36 cellular contexts compared by ENCODE assay signal in genomic region chr10:44295619-44296222, GRCh38.
DNase-seq lines count a peak whose midpoint lies in the region; ATAC-seq, FAIRE-seq and TF ChIP-seq lines count a peak whose summit lies in the region.
"Had no signal": no experiment of that assay in that cellular context is flagged by ENCODE, and none has a peak within 500 bp of the region (broad histone marks: within the 10 kb centered on the region; RNA-seq: fewer than 3 reads in every experiment).

No MANE protein-coding gene starts in this region.

- H3K4me3 ChIP-seq in astrocyte of the spinal cord (ENCODE audit: low read depth, low read length) = no peak overlapping the region
- no peak overlapping the region for H3K4me3 ChIP-seq in WERI-Rb-1 (ENCODE audit: low read depth, low read length)
- H3K4me3 ChIP-seq: BLaER1 treated with 17β-estradiol and CSF1 and Interleukin-3, amounts not matched to agents 10 nM and 100 nM; colonic mucosa; gastroesophageal sphincter; Peyer's patch; smooth muscle cell; stomach; upper lobe of left lung had no signal

- H3K4me1 Mint-ChIP-seq in type B pancreatic cell (ENCODE audit: unreplicated experiment) = peaks cover 10% of the 10 kb centered on the region
- H3K4me1 Mint-ChIP-seq: activated naive CD8-positive, alpha-beta T cell treated with anti-CD3 and anti-CD28 coated beads, Interleukin-2, amount 50 U/mL, for 24 hours; immature natural killer cell had no signal

- no peaks in the 10 kb centered on the region for H3K36me3 Mint-ChIP-seq in type B pancreatic cell
- H3K36me3 Mint-ChIP-seq: immature natural killer cell; mesothelial cell of epicardium; naive thymus-derived CD4-positive, alpha-beta T cell had no signal

- peaks cover 19% of the 10 kb centered on the region for H3K27me3 Mint-ChIP-seq in type B pancreatic cell

- no peak for TF ChIP-seq POLR2A in GM12892 (IDR thresholded peaks at IDR 0.05; ENCODE audit: low read depth, low read length)

- H3K36me3 ChIP-seq in WERI-Rb-1 = no peaks in the 10 kb centered on the region
- H3K36me3 ChIP-seq: BLaER1 treated with 17β-estradiol and CSF1 and Interleukin-3, amounts not matched to agents 10 nM and 100 nM; colonic mucosa; gastroesophageal sphincter; Peyer's patch; stomach; upper lobe of left lung had no signal

- DNase-seq in GM12892 (ENCODE audit: insufficient read length) = no peak
- peak; percentile 38 for DNase-seq in astrocyte of the spinal cord (ENCODE audit: low read depth, low spot score)
- peak; percentile 42 for DNase-seq in foreskin melanocyte
- peak; percentile 55 for DNase-seq in renal cortical epithelial cell (ENCODE audit: low read depth)
- no peak for DNase-seq in WERI-Rb-1
- DNase-seq in NCI-H2029 treated with DMSO at 0.1 percent for 48 hours (lab: John Stamatoyannopoulos, UW) = no peak
- no peak for DNase-seq in type B pancreatic cell (ENCODE audit: extremely low spot score, unreplicated experiment)
- DNase-seq: activated CD4-positive, alpha-beta T cell treated with anti-CD3 and anti-CD28 coated beads for 48 hours; activated CD8-positive, alpha-beta memory T cell treated with anti-CD3 and anti-CD28 coated beads for 24 hours; activated gamma-delta T cell; activated naive CD8-positive, alpha-beta T cell treated with anti-CD3 and anti-CD28 coated beads, Interleukin-2, amount 50 U/mL, for 24 hours; Calu3; colonic mucosa; DMS79 treated with DMSO at 0.1 percent for 48 hours; effector memory CD8-positive, alpha-beta T cell; immature natural killer cell; naive thymus-derived CD4-positive, alpha-beta T cell; NCI-H1105; NCI-H1930; NCI-H526 treated with DMSO at 0.1 percent for 48 hours; Peyer's patch; SHP77 treated with DMSO at 0.1 percent for 48 hours; stimulated activated CD4-positive, alpha-beta T cell treated with anti-CD3 and anti-CD28 coated beads, Interleukin-1b, Interleukin-23, amount 100 ng/mL, for 48 hours; stimulated activated CD8-positive, alpha-beta memory T cell treated with anti-CD3 and anti-CD28 coated beads, Interleukin-4, amount 100 ng/mL, for 48 hours; stomach; SW 1271; T-helper 9 cell; upper lobe of left lung had no signal

- no peaks in the 10 kb centered on the region for H3K9me3 Mint-ChIP-seq in type B pancreatic cell
- H3K9me3 Mint-ChIP-seq: activated naive CD8-positive, alpha-beta T cell treated with anti-CD3 and anti-CD28 coated beads, Interleukin-2, amount 50 U/mL, for 24 hours; effector memory CD8-positive, alpha-beta T cell; immature natural killer cell; mesothelial cell of epicardium; naive thymus-derived CD4-positive, alpha-beta T cell had no signal

- in situ Hi-C loops in astrocyte of the spinal cord (cut with HindIII; ENCODE audit: low sequenced_read_pairs) = no loop called here

- TF ChIP-seq CTCF in astrocyte of the spinal cord (IDR thresholded peaks at IDR 0.05; ENCODE audit: low read depth, low read length) = no peak
- no peak for TF ChIP-seq CTCF in WERI-Rb-1 (IDR thresholded peaks at IDR 0.05; ENCODE audit: low read depth, low read length)
- TF ChIP-seq CTCF in type B pancreatic cell (conservative IDR thresholded peaks at IDR 0.05) = no peak

- peaks cover 29% of the 10 kb centered on the region for H3K27me3 ChIP-seq in WERI-Rb-1 (ENCODE audit: insufficient read depth, low read depth, severe bottlenecking)
- H3K27me3 ChIP-seq: BLaER1 treated with 17β-estradiol and CSF1 and Interleukin-3, amounts not matched to agents 10 nM and 100 nM; colonic mucosa; Peyer's patch; upper lobe of left lung had no signal

- H3K27ac ChIP-seq in WERI-Rb-1 = no peak overlapping the region
- H3K27ac ChIP-seq: BLaER1 treated with 17β-estradiol and CSF1 and Interleukin-3, amounts not matched to agents 10 nM and 100 nM; colonic mucosa; VCaP had no signal

- no peak overlapping the region for H3K4me3 Mint-ChIP-seq in type B pancreatic cell
- H3K4me3 Mint-ChIP-seq: activated naive CD8-positive, alpha-beta T cell treated with anti-CD3 and anti-CD28 coated beads, Interleukin-2, amount 50 U/mL, for 24 hours; effector memory CD8-positive, alpha-beta T cell; immature natural killer cell; mesothelial cell of epicardium; naive thymus-derived CD4-positive, alpha-beta T cell had no signal

- ATAC-seq in GM21423 (IDR thresholded peaks at IDR 0.05; ENCODE audit: unreplicated experiment) = no peak
- ATAC-seq: activated naive CD8-positive, alpha-beta T cell treated with anti-CD3 and anti-CD28 coated beads, Interleukin-2, amount 50 U/mL, for 24 hours; effector memory CD8-positive, alpha-beta T cell; gastroesophageal sphincter; HepG2; left lobe of liver; naive thymus-derived CD4-positive, alpha-beta T cell had no signal

- H3K27ac Mint-ChIP-seq in type B pancreatic cell = no peak overlapping the region
- H3K27ac Mint-ChIP-seq: activated naive CD8-positive, alpha-beta T cell treated with anti-CD3 and anti-CD28 coated beads, Interleukin-2, amount 50 U/mL, for 24 hours; effector memory CD8-positive, alpha-beta T cell; immature natural killer cell; mesothelial cell of epicardium; naive thymus-derived CD4-positive, alpha-beta T cell had no signal

- H3K9me3 ChIP-seq in WERI-Rb-1 (ENCODE audit: severe bottlenecking) = no peaks in the 10 kb centered on the region
- H3K9me3 ChIP-seq: BLaER1 treated with 17β-estradiol and CSF1 and Interleukin-3, amounts not matched to agents 10 nM and 100 nM; colonic mucosa; gastroesophageal sphincter; Peyer's patch; stomach; upper lobe of left lung had no signal

- peak; percentile 82 for FAIRE-seq in GM12892 (lab: Jason Lieb, UNC)
- FAIRE-seq: HepG2 had no signal

Comparison
In these comparisons a context has a peak if more than half of its experiments do, and no peak if none do; other contexts are left out.
1. DNase-seq: peak in astrocyte of the spinal cord (single experiment), foreskin melanocyte (single experiment) and renal cortical epithelial cell (single experiment); none in GM12892 (single experiment), WERI-Rb-1 (single experiment), NCI-H2029 treated with DMSO at 0.1 percent for 48 hours (single experiment) and type B pancreatic cell (single experiment).